10 cellular contexts compared by ENCODE assay signal in genomic region chr10:71613303-71613777, GRCh38.
A peak's percentile ranks its signal among the peaks of the same experiment; 100 is the strongest.
DNase-seq lines count a peak whose midpoint lies in the region; ATAC-seq and TF ChIP-seq lines count a peak whose summit lies in the region.
"Had no signal": no experiment of that assay in that cellular context is flagged by ENCODE, and none has a peak within 500 bp of the region (broad histone marks: within the 10 kb centered on the region; RNA-seq: fewer than 3 reads in every experiment).

No MANE protein-coding gene starts in this region.

- DNase-seq in Caki2 (ENCODE audit: low read depth) (peak; percentile 12), Peyer's patch (peak in 2 of 3 donors; percentile 76 to 81), Right ventricle myocardium superior (no peak), neuronal stem cell (ENCODE audit: low spot score) (no peak), T-helper 1 cell (no peak), mesothelial cell of epicardium (ENCODE audit: low spot score in 2 of 2, unreplicated experiment in 2 of 2) (no peak)
- no peak for DNase-seq in activated effector memory CD4-positive, alpha-beta T cell treated with Interleukin-2 at 50 U/mL for 16 hours
- DNase-seq: AML-193 had no signal

- no peak overlapping the region for H3K14ac ChIP-seq in neuronal stem cell (ENCODE audit: low read length)

- no peak overlapping the region for H4K91ac ChIP-seq in neuronal stem cell (ENCODE audit: low read depth, low read length, poor library complexity)

- no peak overlapping the region for H3K9ac ChIP-seq in neuronal stem cell (ENCODE audit: low read depth, low read length, poor library complexity)

- peaks cover 3% of the 10 kb centered on the region for H3K4me1 Mint-ChIP-seq in mesothelial cell of epicardium

- H3K4me3 Mint-ChIP-seq in mesothelial cell of epicardium = no peak overlapping the region

- peaks cover 0 to 15% (median 7%) of the 10 kb centered on the region in 4 donors for H3K4me1 ChIP-seq in Peyer's patch
- H3K4me1 ChIP-seq in neuronal stem cell (ENCODE audit: control insufficient read depth in 2 of 2, insufficient read depth in 1 of 2, low read depth in 1 of 2, low read length in 2 of 2) = peaks cover 0 to 17% of the 10 kb centered on the region in 2 donors

- intact Hi-C loops in Right ventricle myocardium superior (cut with DNase I) = no loop called here

- H2BK15ac ChIP-seq in neuronal stem cell (ENCODE audit: low read length) = no peak overlapping the region

- no peaks in the 10 kb centered on the region for H3K9me3 ChIP-seq in Peyer's patch
- H3K9me3 ChIP-seq in neuronal stem cell (replicated peaks in 1 of 2; ENCODE audit: control insufficient read depth in 2 of 2, insufficient read depth in 1 of 2, low read depth in 1 of 2, low read length in 2 of 2) = peaks cover 0 to 5% of the 10 kb centered on the region in 2 donors

- no peaks in the 10 kb centered on the region for H3K9me3 Mint-ChIP-seq in mesothelial cell of epicardium

- no peak overlapping the region for H2BK120ac ChIP-seq in neuronal stem cell (ENCODE audit: low read depth, low read length)

- in situ Hi-C loops in Caki2 (cut with HindIII; ENCODE audit: low pct_unique_long_range_greater_than_20kb, low sequenced_read_pairs) = no loop called here

- no peak overlapping the region for H3K4ac ChIP-seq in neuronal stem cell (ENCODE audit: low read length)

- H3K27ac ChIP-seq in Peyer's patch (peak overlapping the region in 3 of 4 donors; percentile 66 to 90 (median 78)), neuronal stem cell (replicated peaks; ENCODE audit: low read length) (no peak overlapping the region)
- H3K27ac ChIP-seq: cardiac muscle cell had no signal

- WGBS in neuronal stem cell (ENCODE audit: extremely low coverage in 2 of 2, insufficient read length in 2 of 2, insufficient replicate concordance in 1 of 2), 2 donors = no CpG with 5 or more reads among the region's 2 CpGs

- no peak overlapping the region for H2AFZ ChIP-seq in neuronal stem cell (ENCODE audit: low read length)

- no peak overlapping the region for H3K27ac Mint-ChIP-seq in mesothelial cell of epicardium

- H3K27me3 Mint-ChIP-seq in mesothelial cell of epicardium (ENCODE audit: low read depth) = peaks cover 3% of the 10 kb centered on the region

- H3K18ac ChIP-seq in neuronal stem cell (ENCODE audit: low read length) = peak overlapping the region; percentile 46

- no peak overlapping the region for H2AK5ac ChIP-seq in neuronal stem cell (ENCODE audit: low read depth, low read length)

- no peaks in the 10 kb centered on the region for H3K36me3 Mint-ChIP-seq in mesothelial cell of epicardium

- H2BK5ac ChIP-seq in neuronal stem cell (ENCODE audit: low read length) = no peak overlapping the region

- peak; percentile 23 to 73 for TF ChIP-seq POLR2A in Peyer's patch (IDR thresholded peaks at IDR 0.05)

- H3K23ac ChIP-seq in neuronal stem cell (ENCODE audit: low read depth, low read length, poor library complexity) = no peak overlapping the region

- H3K27me3 ChIP-seq in Peyer's patch (no peaks in the 10 kb centered on the region), neuronal stem cell (ENCODE audit: control insufficient read depth in 3 of 3, insufficient read depth in 3 of 3, low read depth in 1 of 3, low read length in 3 of 3) (no peaks in the 10 kb centered on the region)
- H3K27me3 ChIP-seq: cardiac muscle cell had no signal

- ATAC-seq in Right ventricle myocardium superior (ENCODE audit: poor library complexity) (peak; percentile 71), HG03432 (IDR thresholded peaks at IDR 0.05; ENCODE audit: unreplicated experiment) (no peak)

- no peak for TF ChIP-seq CTCF in Peyer's patch (IDR thresholded peaks at IDR 0.05)
- no peak for TF ChIP-seq CTCF in mesothelial cell of epicardium (IDR thresholded peaks at IDR 0.05; ENCODE audit: unreplicated experiment)

- no peaks in the 10 kb centered on the region for H3K36me3 ChIP-seq in Peyer's patch
- no peaks in the 10 kb centered on the region for H3K36me3 ChIP-seq in neuronal stem cell (replicated peaks in 1 of 2; ENCODE audit: control insufficient read depth in 2 of 2, insufficient read depth in 2 of 2, low read length in 2 of 2)
- H3K36me3 ChIP-seq: cardiac muscle cell had no signal

- H3K4me3 ChIP-seq in Peyer's patch (no peak overlapping the region), neuronal stem cell (ENCODE audit: low read length in 2 of 2) (no peak overlapping the region)
- H3K4me3 ChIP-seq: cardiac muscle cell had no signal

- no peak overlapping the region for H4K8ac ChIP-seq in neuronal stem cell (ENCODE audit: low read depth, low read length)

- H2BK12ac ChIP-seq in neuronal stem cell (ENCODE audit: low read length) = no peak overlapping the region

- H3K4me2 ChIP-seq in neuronal stem cell (ENCODE audit: insufficient read depth, low read length, poor library complexity, severe bottlenecking) = no peak overlapping the region

- no peaks in the 10 kb centered on the region for H3K79me1 ChIP-seq in neuronal stem cell (ENCODE audit: low read depth, low read length)

Comparison
In these comparisons a context has a peak if more than half of its experiments do, and no peak if none do; other contexts are left out.
1. DNase-seq: peak in Caki2 (single experiment) and Peyer's patch (2 of 3); none in Right ventricle myocardium superior (single experiment), neuronal stem cell (single experiment), T-helper 1 cell (0 of 5), activated effector memory CD4-positive, alpha-beta T cell treated with Interleukin-2 at 50 U/mL for 16 hours (single experiment) and mesothelial cell of epicardium (0 of 2).